12 cellular contexts compared by ENCODE assay signal in the genomic region with DNA sequence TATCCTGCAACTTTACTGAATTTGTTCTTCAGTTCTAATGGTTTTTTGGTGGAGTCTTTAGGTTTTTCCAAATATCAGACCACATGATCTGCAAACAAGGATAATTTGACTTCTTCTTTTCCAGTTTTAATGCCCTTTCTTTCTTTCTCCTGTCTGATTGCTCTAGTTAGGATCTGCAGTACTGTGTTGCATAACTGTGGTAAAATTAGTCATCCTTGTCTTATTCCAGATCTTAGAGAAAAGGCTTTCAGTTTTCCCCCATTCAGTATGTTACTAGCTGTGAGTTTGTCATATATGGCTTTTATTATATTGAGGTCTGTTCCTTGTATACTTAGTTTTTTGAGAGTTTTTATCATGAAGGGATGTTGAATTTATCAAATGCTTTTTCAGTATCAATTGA. TPM values are rescaled to one million over a fixed set of nuclear protein-coding genes. Genes with fewer than 3 reads are reported as not detected.
DNase-seq lines count a peak whose midpoint lies in the region; ATAC-seq and TF ChIP-seq lines count a peak whose summit lies in the region.
"Had no signal": no experiment of that assay in that cellular context is flagged by ENCODE, and none has a peak within 500 bp of the region (broad histone marks: within the 10 kb centered on the region; RNA-seq: fewer than 3 reads in every experiment).

No MANE protein-coding gene starts in this region.

- H3K36me3 ChIP-seq in Karpas-422 (ENCODE audit: insufficient read depth, low read length) (no peaks in the 10 kb centered on the region), kidney epithelial cell (ENCODE audit: control insufficient read depth, insufficient read depth, low read length) (no peaks in the 10 kb centered on the region)

- no peaks in the 10 kb centered on the region for H4K20me1 ChIP-seq in Karpas-422 (ENCODE audit: insufficient read depth, low read depth, low read length)

- peak; percentile 62 to 72 for DNase-seq in AML-193 (lab: John Stamatoyannopoulos, UW)
- peak; percentile 9 for DNase-seq in Karpas-422
- peak; percentile 48 for DNase-seq in amniotic stem cell (lab: John Stamatoyannopoulos, UW)
- DNase-seq in kidney epithelial cell (ENCODE audit: low read depth) = peak; percentile 50
- no peak for DNase-seq in head of caudate nucleus
- no peak for DNase-seq in NCI-H2107 (lab: John Stamatoyannopoulos, UW)
- no peak for DNase-seq in midbrain (lab: John Stamatoyannopoulos, UW)
- DNase-seq: activated CD8-positive, alpha-beta memory T cell treated with anti-CD3 and anti-CD28 coated beads, Interleukin-2, amount 50 U/mL, for 48 hours; DMS 273 treated with DMSO at 0.1 percent for 48 hours; naive B cell; stimulated activated CD4-positive, alpha-beta T cell treated with anti-CD3 and anti-CD28 coated beads, Interleukin-1b, Interleukin-23, amount 100 ng/mL, for 48 hours had no signal

- no peaks in the 10 kb centered on the region for H3K9me2 ChIP-seq in Karpas-422 (replicated peaks; ENCODE audit: insufficient read depth, low read length)

- intact Hi-C loops in head of caudate nucleus (cut with DNase I) = no loop called here

- no peak for ATAC-seq in HG03457 (IDR thresholded peaks at IDR 0.05; ENCODE audit: unreplicated experiment)

- no peaks in the 10 kb centered on the region for H3K27me3 ChIP-seq in Karpas-422 (ENCODE audit: low read length)
- H3K27me3 ChIP-seq in kidney epithelial cell (ENCODE audit: control insufficient read depth, insufficient read depth, low read length) = no peaks in the 10 kb centered on the region

- no peak for TF ChIP-seq CTCF in kidney epithelial cell (IDR thresholded peaks at IDR 0.05; ENCODE audit: insufficient read depth, low read length, poor library complexity, severe bottlenecking)

- H3K9me3 ChIP-seq in Karpas-422 (ENCODE audit: low read length) = no peaks in the 10 kb centered on the region

- H3K4me3 ChIP-seq in Karpas-422 (ENCODE audit: low read length) (no peak overlapping the region), kidney epithelial cell (ENCODE audit: low read depth, low read length) (no peak overlapping the region)

- H3K27ac ChIP-seq in Karpas-422 (ENCODE audit: low read length) = no peak overlapping the region

- no peaks in the 10 kb centered on the region; the same call in 1 of the 2 replicates for H3K4me1 ChIP-seq in Karpas-422 (ENCODE audit: low read length)

- H2AFZ ChIP-seq in Karpas-422 (ENCODE audit: low read length) = no peak overlapping the region

- H3K79me2 ChIP-seq in Karpas-422 (ENCODE audit: low read length) = no peaks in the 10 kb centered on the region

- no peak overlapping the region for H3K9ac ChIP-seq in Karpas-422 (ENCODE audit: low read length)

- no peak overlapping the region for H3K4me2 ChIP-seq in Karpas-422 (ENCODE audit: low read depth, low read length, poor library complexity, severe bottlenecking)

RNA-seq across cellular contexts. Expression of gene MICA, which starts 4.3 kb away (rescaled TPM):
- not detected in 2 replicates for total RNA-seq in Karpas-422 (2014; rRNA removed; shearing (Covaris generic); ENCODE audit: low replicate concordance)
- 33.2 and 48.8 TPM in 2 replicates for total RNA-seq in kidney epithelial cell

RNA-seq across cellular contexts. Expression of gene HLA-B, which starts 50.7 kb away (rescaled TPM):
- total RNA-seq in Karpas-422 (2014; rRNA removed; shearing (Covaris generic); ENCODE audit: low replicate concordance) = 1,556 and 2,615 TPM in 2 replicates
- total RNA-seq in kidney epithelial cell = 484 and 545 TPM in 2 replicates

Comparison
In these comparisons a context has a peak if more than half of its experiments do, and no peak if none do; other contexts are left out.
1. DNase-seq: peak in AML-193 (2 of 2), Karpas-422 (single experiment), amniotic stem cell (single experiment) and kidney epithelial cell (single experiment); none in head of caudate nucleus (0 of 42), NCI-H2107 (single experiment) and midbrain (single experiment).
2. RNA of gene MICA, which starts 4.3 kb away (total RNA-seq): 33.2 to 48.8 TPM in kidney epithelial cell; not detected in Karpas-422; every median in the first group is over 10 times any median in the second.